ENCODE assay signal across 8 cellular contexts in the genomic region with DNA sequence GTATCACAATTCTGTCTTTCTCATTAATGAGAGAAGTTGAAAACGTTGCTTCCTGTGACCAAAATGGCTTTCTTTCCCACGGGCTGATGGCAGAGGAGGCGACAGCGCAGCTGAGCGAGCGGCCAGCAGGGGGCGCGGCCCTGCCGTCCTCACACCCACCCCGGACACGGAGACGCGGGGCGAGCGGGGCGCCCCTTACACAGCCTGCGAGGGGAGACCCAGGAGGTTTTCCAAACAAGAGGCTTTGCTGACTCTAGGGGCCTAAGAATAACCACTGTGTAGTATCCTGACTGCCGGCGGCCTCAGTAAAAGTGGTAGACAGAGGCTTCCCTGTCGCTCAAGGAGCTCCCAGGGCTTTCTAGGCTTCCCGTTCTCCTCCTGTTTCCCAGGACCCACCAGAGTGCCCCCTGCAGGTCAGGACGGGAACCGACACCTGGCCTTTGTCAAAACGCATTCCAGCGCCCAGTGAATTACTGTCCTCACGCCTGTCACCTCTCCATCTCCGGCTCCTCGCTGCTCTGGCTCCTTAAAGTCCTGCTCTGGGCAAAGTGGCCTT. TPM values are rescaled to one million over a fixed set of nuclear protein-coding genes. Genes with fewer than 3 reads are reported as not detected.
A peak's percentile ranks its signal among the peaks of the same experiment; 100 is the strongest.
DNase-seq lines count a peak whose midpoint lies in the region; FAIRE-seq and TF ChIP-seq lines count a peak whose summit lies in the region.

No MANE protein-coding gene starts in this region.

- H4K20me1 ChIP-seq in H9 (ENCODE audit: control insufficient read depth, insufficient read depth, insufficient read length), result no peaks in the 10 kb centered on the region
- H4K20me1 ChIP-seq in Loucy (ENCODE audit: insufficient read depth, low read length, poor library complexity, severe bottlenecking), result no peaks in the 10 kb centered on the region

- H2AFZ ChIP-seq in H9 (ENCODE audit: low read length) (peak overlapping the region; percentile 79), Loucy (ENCODE audit: low read length) (peak overlapping the region; percentile 97)

- TF ChIP-seq CTCF in H9 (conservative IDR thresholded peaks at IDR 0.05) (peak; percentile 99), Loucy (conservative IDR thresholded peaks at IDR 0.05; ENCODE audit: low read length) (peak; percentile 100), testis (IDR thresholded peaks at IDR 0.05) (peak; percentile 81 to 96 (median 92))

- H3K4me1 ChIP-seq in H9 (ENCODE audit: insufficient read depth, low read length), result peaks cover 15% of the 10 kb centered on the region; the same call in 1 of the 2 replicates
- H3K4me1 ChIP-seq in Loucy (ENCODE audit: insufficient read depth, low read length, poor library complexity, severe bottlenecking), result peaks cover 9% of the 10 kb centered on the region
- peaks cover 4% of the 10 kb centered on the region for H3K4me1 ChIP-seq in testis

- peaks cover 33 to 70% (median 38%) of the 10 kb centered on the region in 3 experiments for H3K36me3 Mint-ChIP-seq in H9 (ENCODE audit: insufficient read depth in 1 of 3, low read depth in 3 of 3)
- H3K36me3 Mint-ChIP-seq in activated naive CD4-positive, alpha-beta T cell treated with anti-CD3 and anti-CD28 coated beads, Interleukin-2, amount 10 ng/mL, durations not matched to agents 7 days and 5 days, result no peaks in the 10 kb centered on the region

- H2BK120ac ChIP-seq in H9 (ENCODE audit: low read depth, low read length, poor library complexity, severe bottlenecking), result no peak overlapping the region

- no peaks in the 10 kb centered on the region for H3K79me1 ChIP-seq in H9 (ENCODE audit: insufficient read depth, low read depth, low read length, poor library complexity, severe bottlenecking)

- no peaks in the 10 kb centered on the region for H3K27me3 Mint-ChIP-seq in H9 (ENCODE audit: low read depth)
- H3K27me3 Mint-ChIP-seq in activated naive CD4-positive, alpha-beta T cell treated with anti-CD3 and anti-CD28 coated beads, Interleukin-2, amount 10 ng/mL, durations not matched to agents 7 days and 5 days, result peaks cover 32% of the 10 kb centered on the region

- H3K4me1 Mint-ChIP-seq in H9, result peaks cover 43 to 64% of the 10 kb centered on the region in 2 experiments
- H3K4me1 Mint-ChIP-seq in activated naive CD4-positive, alpha-beta T cell treated with anti-CD3 and anti-CD28 coated beads, Interleukin-2, amount 10 ng/mL, durations not matched to agents 7 days and 5 days, result peaks cover 6% of the 10 kb centered on the region

- peak overlapping the region; percentile 18 for H3K4me2 ChIP-seq in H9 (ENCODE audit: insufficient read depth, insufficient read length, low read length)
- peak overlapping the region; percentile 74 for H3K4me2 ChIP-seq in Loucy (ENCODE audit: low read depth, low read length, poor library complexity, severe bottlenecking)

- H2BK12ac ChIP-seq in H9 (ENCODE audit: insufficient read length, low read depth, low read length), result no peak overlapping the region

- no peak overlapping the region for H3K56ac ChIP-seq in H9 (ENCODE audit: insufficient read length, low read depth, low read length)

- FAIRE-seq in G401.6 (lab: Jason Lieb, UNC), result peak; percentile 19

- H2AK5ac ChIP-seq in H9 (ENCODE audit: insufficient read length, low read length), result no peak overlapping the region

- no peak overlapping the region for H2BK5ac ChIP-seq in H9 (ENCODE audit: insufficient read length, low read length)

- no peak overlapping the region for H3K23ac ChIP-seq in H9 (ENCODE audit: insufficient read length, low read depth, low read length)

- H3K27ac ChIP-seq in H9 (ENCODE audit: insufficient read length, low read depth, low read length) (no peak overlapping the region), testis (peak overlapping the region; percentile 61 to 71)

- H3K14ac ChIP-seq in H9 (ENCODE audit: insufficient read depth, low read length), result 0 out of 2 replicates have a peak overlapping the region, but pooled peaks have one; percentile 38

- H3F3A ChIP-seq in Loucy (ENCODE audit: low read depth), result no peaks in the 10 kb centered on the region

- no peak overlapping the region for H2BK20ac ChIP-seq in H9 (ENCODE audit: low read depth, low read length, poor library complexity, severe bottlenecking)

- no peak overlapping the region for H3K18ac ChIP-seq in H9 (ENCODE audit: insufficient read length, low read depth, low read length)

- DNase-seq in H9 (peak; percentile 94), SK-MEL-5 (ENCODE audit: low read depth, low spot score) (peak; percentile 89), glomerular visceral epithelial cell (ENCODE audit: extremely low spot score) (peak; percentile 89), occipital lobe (lab: John Stamatoyannopoulos, UW) (peak; percentile 85), testis (peak; percentile 93)
- peak; percentile 87 for DNase-seq in activated naive CD4-positive, alpha-beta T cell treated with anti-CD3 and anti-CD28 coated beads, Interleukin-2, amount 10 ng/mL, durations not matched to agents 7 days and 5 days

- H4K5ac ChIP-seq in H9 (ENCODE audit: insufficient read length, low read depth, low read length), result no peak overlapping the region

- H3K9me3 ChIP-seq in H9 (ENCODE audit: control insufficient read depth, low read depth, low read length) (no peaks in the 10 kb centered on the region), Loucy (ENCODE audit: insufficient read depth, low read depth, low read length) (no peaks in the 10 kb centered on the region), testis (no peaks in the 10 kb centered on the region)

- no peak overlapping the region for H2BK15ac ChIP-seq in H9 (ENCODE audit: low read depth, low read length)

- no peak overlapping the region for H3T11ph ChIP-seq in H9 (ENCODE audit: low read length)

- H3K9me3 Mint-ChIP-seq in H9, result peaks cover 10 to 21% of the 10 kb centered on the region in 2 experiments; a peak in 4 of 5 replicates
- peaks cover 3% of the 10 kb centered on the region for H3K9me3 Mint-ChIP-seq in activated naive CD4-positive, alpha-beta T cell treated with anti-CD3 and anti-CD28 coated beads, Interleukin-2, amount 10 ng/mL, durations not matched to agents 7 days and 5 days

- CTCF ChIA-PET in activated naive CD4-positive, alpha-beta T cell treated with anti-CD3 and anti-CD28 coated beads, Interleukin-2, amount 10 ng/mL, durations not matched to agents 7 days and 5 days (lab: Charles Lee), result interaction anchor here (0.6 to 8.5 kb wide), 56 partner anchors 8 to 561 kb away, joined by 3 to 217 read pairs (median 5); a partner anchor contains a TSS

- no CpG with 5 or more reads among the region's 28 CpGs for WGBS in H9 (ENCODE audit: extremely low coverage, insufficient read length, low lambda C conversion rate)
- 2 to 3% methylated on average over 14 to 28 of the region's 28 CpGs for WGBS in testis, 2 donors

- no peak overlapping the region for H3K4ac ChIP-seq in H9 (ENCODE audit: low read depth, low read length)

- peak overlapping the region in 1 of 3 experiments; percentile 29; a peak in 1 of 7 replicates for H3K27ac Mint-ChIP-seq in H9
- no peak overlapping the region for H3K27ac Mint-ChIP-seq in activated naive CD4-positive, alpha-beta T cell treated with anti-CD3 and anti-CD28 coated beads, Interleukin-2, amount 10 ng/mL, durations not matched to agents 7 days and 5 days

- no peaks in the 10 kb centered on the region for H3K9me2 ChIP-seq in Loucy (replicated peaks; ENCODE audit: low read depth, low read length)

- in situ Hi-C loops in SK-MEL-5 (cut with HindIII; ENCODE audit: low pct_unique_long_range_greater_than_20kb, low sequenced_read_pairs), result no loop called here

- H3K36me3 ChIP-seq in Loucy (ENCODE audit: insufficient read depth, low read length) (no peaks in the 10 kb centered on the region), testis (ENCODE audit: low read depth, missing control alignments) (no peaks in the 10 kb centered on the region)

- intact Hi-C loops in testis (cut with DNase I; ENCODE audit: low total_unique reads), result no loop called here

- H3K4me3 ChIP-seq in Loucy (ENCODE audit: low read length, poor library complexity, severe bottlenecking) (peak overlapping the region; percentile 83), testis (peak overlapping the region; percentile 46 to 55)

- no peak overlapping the region for H4K91ac ChIP-seq in H9 (ENCODE audit: insufficient read length, low read depth, low read length)

- peaks cover 2% of the 10 kb centered on the region for H3K23me2 ChIP-seq in H9 (ENCODE audit: insufficient read length, low read depth, low read length, poor library complexity, severe bottlenecking)

- no peak overlapping the region for H4K8ac ChIP-seq in H9 (replicated peaks; ENCODE audit: insufficient read length, low read depth, low read length)

- peak overlapping the region; percentile 53 to 65; a peak in 4 of 5 replicates for H3K4me3 Mint-ChIP-seq in H9
- H3K4me3 Mint-ChIP-seq in activated naive CD4-positive, alpha-beta T cell treated with anti-CD3 and anti-CD28 coated beads, Interleukin-2, amount 10 ng/mL, durations not matched to agents 7 days and 5 days, result peak overlapping the region; percentile 68

- no peak overlapping the region for H3K9ac ChIP-seq in H9 (ENCODE audit: extremely low read depth, insufficient read length, low read length)
- peak overlapping the region; percentile 64 for H3K9ac ChIP-seq in Loucy (ENCODE audit: low read depth, low read length, poor library complexity, severe bottlenecking)

- no peak for TF ChIP-seq POLR2A in testis (IDR thresholded peaks at IDR 0.05)

- no peaks in the 10 kb centered on the region for H3K79me2 ChIP-seq in H9 (ENCODE audit: insufficient read depth, low read length)
- H3K79me2 ChIP-seq in Loucy (ENCODE audit: insufficient read depth, low read length), result no peaks in the 10 kb centered on the region

- H3K27me3 ChIP-seq in H9 (ENCODE audit: insufficient read depth, low read length) (no peaks in the 10 kb centered on the region), Loucy (ENCODE audit: insufficient read depth, low read length, poor library complexity, severe bottlenecking) (no peaks in the 10 kb centered on the region), testis (no peaks in the 10 kb centered on the region)

RNA-seq across cellular contexts. Expression of a gene that starts 27.3 kb away (rescaled TPM):
- total RNA-seq in H9 (2021) (3.2 and 4.6 TPM in 2 replicates), occipital lobe (6.9 TPM), testis (1 to 10 TPM; 2.2 to 4.4 TPM)
- total RNA-seq in SK-MEL-5 (2014; rRNA removed; shearing (Covaris generic)), result not detected in 2 replicates
- polyA plus RNA-seq in SK-MEL-5 (2015; cell fraction: cytosol; rRNA removed), result not detected in 2 replicates
- 0.56 TPM in 1 of 2 replicates, not detected in the other for polyA plus RNA-seq in SK-MEL-5 (2015; cell fraction: nucleus; rRNA removed)
- 1.9 TPM for polyA plus RNA-seq in testis (ENCODE audit: insufficient read depth, low read depth, low replicate concordance)

RNA-seq across cellular contexts. Expression of a gene that starts 56.9 kb away (rescaled TPM):
- total RNA-seq in H9 (2021) (13.8 and 15.2 TPM in 2 replicates), occipital lobe (10.6 TPM), testis (10 to 100 TPM; 95.7 to 98.7 TPM)
- total RNA-seq in SK-MEL-5 (2014; rRNA removed; shearing (Covaris generic)), result 9.3 and 11.8 TPM in 2 replicates
- 6.2 and 7.0 TPM in 2 replicates for polyA plus RNA-seq in SK-MEL-5 (2015; cell fraction: cytosol; rRNA removed)
- polyA plus RNA-seq in SK-MEL-5 (2015; cell fraction: nucleus; rRNA removed), result 24.2 and 30.6 TPM in 2 replicates
- 33.8 TPM for polyA plus RNA-seq in testis (ENCODE audit: insufficient read depth, low read depth, low replicate concordance)
